In the genomic region with DNA sequence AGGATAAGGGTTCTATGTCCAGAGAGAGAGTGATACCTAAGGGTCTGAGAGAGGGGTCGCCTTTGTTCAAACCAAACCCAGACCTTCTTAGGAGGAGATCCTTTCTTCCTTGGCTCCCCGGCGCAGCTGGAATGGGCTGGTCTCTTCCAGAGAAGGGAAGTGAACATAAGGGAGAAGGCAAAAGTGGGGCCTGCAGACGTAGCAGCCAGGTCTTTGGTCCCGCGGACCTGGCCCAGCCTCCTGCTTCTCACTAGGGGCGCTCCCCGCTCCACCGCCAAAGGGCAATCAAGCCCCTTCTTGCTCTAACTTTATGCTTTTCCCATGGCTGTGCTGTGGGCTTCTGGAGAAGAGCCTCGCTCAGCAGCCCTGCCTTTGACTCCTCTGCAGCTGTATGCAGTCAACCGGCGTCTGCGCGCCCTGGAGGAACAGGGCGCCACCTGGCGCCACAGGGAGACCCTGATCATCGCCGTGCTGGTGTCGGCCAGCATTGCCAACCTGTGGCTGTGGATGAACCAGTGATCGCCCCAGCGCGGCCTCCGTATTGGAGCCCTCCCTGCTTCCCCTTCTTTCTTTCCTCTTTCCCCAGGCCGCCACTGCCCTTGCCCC, we compare ENCODE assay signal across 9 cellular contexts. TPM values are rescaled to one million over a fixed set of nuclear protein-coding genes. Genes with fewer than 3 reads are reported as not detected.
DNase-seq lines count a peak whose midpoint lies in the region; ATAC-seq and TF ChIP-seq lines count a peak whose summit lies in the region.
"Had no signal": no experiment of that assay in that cellular context is flagged by ENCODE, and none has a peak within 500 bp of the region (broad histone marks: within the 10 kb centered on the region; RNA-seq: fewer than 3 reads in every experiment).

No MANE protein-coding gene starts in this region.

- TF ChIP-seq CTCF in IMR-90 (conservative IDR thresholded peaks at IDR 0.05; ENCODE audit: low read depth, low read length) (peak; percentile 31; the same call in 1 of the 2 replicates), neural progenitor cell (IDR thresholded peaks at IDR 0.05) (peak; percentile 60), A673 (conservative IDR thresholded peaks at IDR 0.05; ENCODE audit: low read depth, low read length) (no peak; the same call in 1 of the 2 replicates)
- no peak for TF ChIP-seq CTCF in CD8-positive, alpha-beta T cell (IDR thresholded peaks at IDR 0.05)

- no peak overlapping the region for H2BK120ac ChIP-seq in IMR-90 (ENCODE audit: low read depth, low read length)

- H3K18ac ChIP-seq in IMR-90 (ENCODE audit: low read depth, low read length) = no peak overlapping the region

- CTCF ChIA-PET in IMR-90 (lab: Yijun Ruan, JAX) (no interaction called here), A673 (lab: Charles Lee) (no interaction called here)
- CTCF ChIA-PET in CD8-positive, alpha-beta T cell (lab: Charles Lee) = no interaction called here

- H4K5ac ChIP-seq in IMR-90 (ENCODE audit: low read depth, low read length) = no peak overlapping the region

- H4K20me1 ChIP-seq in IMR-90 (ENCODE audit: insufficient read depth, low read length) = no peaks in the 10 kb centered on the region
- no peaks in the 10 kb centered on the region for H4K20me1 ChIP-seq in neural progenitor cell (ENCODE audit: low read depth)

- no peaks in the 10 kb centered on the region for H3K36me3 Mint-ChIP-seq in neural progenitor cell
- H3K36me3 Mint-ChIP-seq in CD8-positive, alpha-beta T cell = no peaks in the 10 kb centered on the region

- H3K4me3 Mint-ChIP-seq in neural progenitor cell = peak overlapping the region; percentile 63
- H3K4me3 Mint-ChIP-seq in CD8-positive, alpha-beta T cell = no peak overlapping the region

- H3K4ac ChIP-seq in IMR-90 (ENCODE audit: low read depth, low read length) = no peak overlapping the region

- H3F3A ChIP-seq in neural progenitor cell (ENCODE audit: low read depth) = no peaks in the 10 kb centered on the region

- no peaks in the 10 kb centered on the region for H3K79me1 ChIP-seq in IMR-90 (ENCODE audit: low read depth in 1 of 2, low read length in 2 of 2)

- TF ChIP-seq POLR2A in IMR-90 (IDR thresholded peaks at IDR 0.05; ENCODE audit: low read depth, low read length) (no peak), erythroblast (IDR thresholded peaks at IDR 0.05; ENCODE audit: low read length) (no peak)

- BruUV-seq in IMR-90 (replicated peaks; lab: Mats Ljungman, UMichigan) (no TSS peak), A673 (replicated peaks; lab: Mats Ljungman, UMichigan) (no TSS peak)

- no peak overlapping the region for H3K27ac ChIP-seq in IMR-90 (ENCODE audit: insufficient read depth, low read length)
- no peak overlapping the region for H3K27ac ChIP-seq in neural progenitor cell
- H3K27ac ChIP-seq in A673 (ENCODE audit: low read depth, low read length, poor library complexity, severe bottlenecking) = no peak overlapping the region
- H3K27ac ChIP-seq in CD8-positive, alpha-beta T cell (ENCODE audit: low read depth, low read length) = no peak overlapping the region

- no peak overlapping the region for H3K27ac Mint-ChIP-seq in neural progenitor cell
- H3K27ac Mint-ChIP-seq in CD8-positive, alpha-beta T cell = no peak overlapping the region

- no peak overlapping the region for H2BK15ac ChIP-seq in IMR-90 (ENCODE audit: low read depth, low read length)

- TF ChIP-seq RAD21 in IMR-90 (IDR thresholded peaks at IDR 0.05; ENCODE audit: low read length) = no peak

- peaks cover 10% of the 10 kb centered on the region for H3K9me3 Mint-ChIP-seq in neural progenitor cell
- no peaks in the 10 kb centered on the region for H3K9me3 Mint-ChIP-seq in CD8-positive, alpha-beta T cell

- DNase-seq in Daoy (ENCODE audit: low read depth) (peak; percentile 46), IMR-90 (no peak), erythroblast (lab: John Stamatoyannopoulos, UW) (peak; percentile 1 to 27), neural progenitor cell (ENCODE audit: low spot score) (peak; percentile 72), A673 (ENCODE audit: low spot score) (no peak), OCI-M1 (lab: John Stamatoyannopoulos, UW) (no peak), T-helper 9 cell (no peak)
- no peak for DNase-seq in CD8-positive, alpha-beta T cell

- no peak overlapping the region for H2BK20ac ChIP-seq in IMR-90 (ENCODE audit: low read depth, low read length)

- H3K4me1 ChIP-seq in IMR-90 (ENCODE audit: control insufficient read depth, insufficient read depth, low read length) = no peaks in the 10 kb centered on the region
- no peaks in the 10 kb centered on the region for H3K4me1 ChIP-seq in neural progenitor cell
- H3K4me1 ChIP-seq in A673 (ENCODE audit: insufficient read depth, low read length, poor library complexity, severe bottlenecking) = no peaks in the 10 kb centered on the region
- no peaks in the 10 kb centered on the region for H3K4me1 ChIP-seq in CD8-positive, alpha-beta T cell (ENCODE audit: insufficient read depth, low read length)

- H3K9ac ChIP-seq in IMR-90 (ENCODE audit: low read depth, low read length) = no peak overlapping the region
- no peak overlapping the region for H3K9ac ChIP-seq in neural progenitor cell

- POLR2A ChIA-PET in IMR-90 (lab: Charles Lee; ENCODE audit: unreplicated experiment) = no interaction called here
- POLR2A ChIA-PET in A673 (lab: Charles Lee; ENCODE audit: low non-redundant PET) = no interaction called here
- POLR2A ChIA-PET in CD8-positive, alpha-beta T cell (lab: Charles Lee) = no interaction called here

- WGBS in IMR-90 (ENCODE audit: extremely low coverage in 2 of 2, insufficient read length in 1 of 2), 2 experiments = 40% methylated on average over 9 of the region's 24 CpGs; no CpG with 5 or more reads in 1 of the 2 experiments

- H3K9me1 ChIP-seq in IMR-90 (ENCODE audit: insufficient read depth, low read length) = no peaks in the 10 kb centered on the region

- in situ Hi-C loops in IMR-90 (cut with MboI; ENCODE audit: low sequenced_read_pairs) = no loop called here

- no peak overlapping the region for H3K4me2 ChIP-seq in IMR-90 (ENCODE audit: low read depth, low read length)
- H3K4me2 ChIP-seq in neural progenitor cell = no peak overlapping the region

- H2BK5ac ChIP-seq in IMR-90 (ENCODE audit: low read depth, low read length, poor library complexity, severe bottlenecking) = no peak overlapping the region

- no peak overlapping the region for H3K23ac ChIP-seq in IMR-90 (ENCODE audit: low read depth, low read length)

- no peaks in the 10 kb centered on the region for H3K79me2 ChIP-seq in neural progenitor cell (ENCODE audit: low read depth)

- H3K27me3 ChIP-seq in IMR-90 (ENCODE audit: control insufficient read depth, insufficient read depth, low read length) (no peaks in the 10 kb centered on the region), neural progenitor cell (no peaks in the 10 kb centered on the region), A673 (replicated peaks; ENCODE audit: insufficient read depth, low read depth, low read length, poor library complexity) (no peaks in the 10 kb centered on the region)
- no peaks in the 10 kb centered on the region for H3K27me3 ChIP-seq in CD8-positive, alpha-beta T cell (ENCODE audit: insufficient read depth, low read length)

- no peaks in the 10 kb centered on the region for H3K36me3 ChIP-seq in IMR-90 (ENCODE audit: control insufficient read depth, insufficient read depth, low read length)
- H3K36me3 ChIP-seq in neural progenitor cell = no peaks in the 10 kb centered on the region
- no peaks in the 10 kb centered on the region for H3K36me3 ChIP-seq in A673 (ENCODE audit: insufficient read depth, low read length, poor library complexity, severe bottlenecking)
- no peaks in the 10 kb centered on the region for H3K36me3 ChIP-seq in CD8-positive, alpha-beta T cell (ENCODE audit: insufficient read depth, low read length)

- H3K27me3 Mint-ChIP-seq in neural progenitor cell (ENCODE audit: insufficient read depth, low read depth) = peaks cover 6% of the 10 kb centered on the region
- no peaks in the 10 kb centered on the region for H3K27me3 Mint-ChIP-seq in CD8-positive, alpha-beta T cell (ENCODE audit: low read depth)

- no peak overlapping the region for H2AK5ac ChIP-seq in IMR-90 (ENCODE audit: low read depth, low read length)

- H3K14ac ChIP-seq in IMR-90 (replicated peaks; ENCODE audit: low read depth, low read length) = no peak overlapping the region

- intact Hi-C loops in IMR-90 (cut with micrococcal nuclease) = loop anchor here (5.0 kb wide), 1 partner anchor 570 kb away; no protein-coding TSS in a partner anchor
- intact Hi-C loops in A673 (cut with micrococcal nuclease; ENCODE audit: unreplicated experiment) = no loop called here
- intact Hi-C loops in CD8-positive, alpha-beta T cell (cut with DNase I, micrococcal nuclease) = no loop called here

- H3K9me3 ChIP-seq in IMR-90 (ENCODE audit: control insufficient read depth, insufficient read depth, low read length) (no peaks in the 10 kb centered on the region; the same call in 1 of the 2 replicates), neural progenitor cell (ENCODE audit: low read depth) (no peaks in the 10 kb centered on the region), A673 (ENCODE audit: low read depth, low read length, poor library complexity, severe bottlenecking) (no peaks in the 10 kb centered on the region)
- H3K9me3 ChIP-seq in CD8-positive, alpha-beta T cell (ENCODE audit: low read length) = no peaks in the 10 kb centered on the region

- H3K4me1 Mint-ChIP-seq in neural progenitor cell = no peaks in the 10 kb centered on the region
- no peaks in the 10 kb centered on the region for H3K4me1 Mint-ChIP-seq in CD8-positive, alpha-beta T cell (ENCODE audit: low read depth)

- H4K8ac ChIP-seq in IMR-90 (ENCODE audit: low read depth in 2 of 2, low read length in 2 of 2) = no peak overlapping the region

- ATAC-seq in IMR-90 (ENCODE audit: low read depth) = no peak
- ATAC-seq in CD8-positive, alpha-beta T cell = no peak

- H2AFZ ChIP-seq in IMR-90 (replicated peaks; ENCODE audit: low read length, poor library complexity) (no peak overlapping the region), neural progenitor cell (replicated peaks) (peak overlapping the region; percentile 72)

- no peak overlapping the region for H2AK9ac ChIP-seq in IMR-90 (replicated peaks; ENCODE audit: low read depth, low read length, poor library complexity)

- no peak overlapping the region for H3K4me3 ChIP-seq in IMR-90 (ENCODE audit: insufficient read depth, low read depth, low read length)
- H3K4me3 ChIP-seq in neural progenitor cell = no peak overlapping the region
- no peak overlapping the region for H3K4me3 ChIP-seq in A673 (ENCODE audit: low read depth, low read length, poor library complexity, severe bottlenecking)
- H3K4me3 ChIP-seq in CD8-positive, alpha-beta T cell (ENCODE audit: low read depth, low read length) = no peak overlapping the region

- H4K91ac ChIP-seq in IMR-90 (ENCODE audit: insufficient read depth, low read depth, low read length) = no peak overlapping the region

- no peak overlapping the region for H3K56ac ChIP-seq in IMR-90 (ENCODE audit: extremely low read depth, insufficient read depth, low read length)

- dilution Hi-C loops in IMR-90 (cut with HindIII; ENCODE audit: low sequenced_read_pairs, unreplicated experiment) = no loop called here

RNA-seq across cellular contexts. Expression of a gene that starts 6.5 kb away (rescaled TPM):
- not detected in 2 replicates for total RNA-seq in Daoy (2014; rRNA removed; shearing (Covaris generic))
- total RNA-seq in IMR-90 (2012; rRNA removed) (not detected in 2 replicates), neural progenitor cell (ENCODE audit: low replicate concordance) (not detected in 2 replicates), A673 (2021) (0.45 TPM in 1 of 2 replicates, not detected in the other)
- not detected in 2 replicates for polyA plus RNA-seq in IMR-90 (2012; rRNA removed)
- polyA plus RNA-seq in IMR-90 (2012; cell fraction: cytosol; rRNA removed) = not detected in 2 replicates
- polyA plus RNA-seq in IMR-90 (2012; cell fraction: nucleus; rRNA removed; ENCODE audit: low replicate concordance) = not detected in 2 replicates
- total RNA-seq in CD8-positive, alpha-beta T cell = not detected
- total RNA-seq: fibroblast of villous mesenchyme had no signal

RNA-seq across cellular contexts. Expression of a gene that starts 12.2 kb away (rescaled TPM):
- total RNA-seq in Daoy (2014; rRNA removed; shearing (Covaris generic)) = not detected in 2 replicates
- not detected in 2 replicates for total RNA-seq in IMR-90 (2012; rRNA removed)
- not detected in 2 replicates for polyA plus RNA-seq in IMR-90 (2012; rRNA removed)
- polyA plus RNA-seq in IMR-90 (2012; cell fraction: cytosol; rRNA removed) = not detected in 2 replicates
- not detected in 2 replicates for polyA plus RNA-seq in IMR-90 (2012; cell fraction: nucleus; rRNA removed; ENCODE audit: low replicate concordance)
- total RNA-seq in neural progenitor cell (ENCODE audit: low replicate concordance) = not detected in 2 replicates
- not detected in 2 replicates for total RNA-seq in A673 (2021)
- total RNA-seq in CD8-positive, alpha-beta T cell = not detected
- total RNA-seq: fibroblast of villous mesenchyme had no signal

RNA-seq across cellular contexts. Expression of a gene that starts 27.1 kb away (rescaled TPM):
- total RNA-seq in Daoy (2014; rRNA removed; shearing (Covaris generic)) = 0.11 TPM in 1 of 2 replicates, not detected in the other
- not detected in 2 replicates for total RNA-seq in IMR-90 (2012; rRNA removed)
- polyA plus RNA-seq in IMR-90 (2012; rRNA removed) = not detected in 2 replicates
- not detected in 2 replicates for polyA plus RNA-seq in IMR-90 (2012; cell fraction: cytosol; rRNA removed)
- polyA plus RNA-seq in IMR-90 (2012; cell fraction: nucleus; rRNA removed; ENCODE audit: low replicate concordance) = not detected in 2 replicates
- 1.9 and 2.0 TPM in 2 replicates for total RNA-seq in neural progenitor cell (ENCODE audit: low replicate concordance)
- not detected in 2 replicates for total RNA-seq in A673 (2021)
- not detected for total RNA-seq in CD8-positive, alpha-beta T cell
- total RNA-seq: fibroblast of villous mesenchyme had no signal

Comparison
In these comparisons a context has a peak if more than half of its experiments do, and no peak if none do; other contexts are left out.
1. DNase-seq: peak in Daoy (single experiment), erythroblast (2 of 2) and neural progenitor cell (single experiment); none in IMR-90 (single experiment), A673 (single experiment), OCI-M1 (single experiment), CD8-positive, alpha-beta T cell (0 of 7) and T-helper 9 cell (single experiment).
2. CTCF ChIP-seq: peak in IMR-90 (single experiment) and neural progenitor cell (single experiment); none in A673 (single experiment) and CD8-positive, alpha-beta T cell (single experiment).